Comparison of ENCODE assay signal across 17 cellular contexts in genomic region chr20:19070681-19071441, GRCh38.
DNase-seq lines count a peak whose midpoint lies in the region; ATAC-seq, FAIRE-seq and TF ChIP-seq lines count a peak whose summit lies in the region.
"Had no signal": no experiment of that assay in that cellular context is flagged by ENCODE, and none has a peak within 500 bp of the region (broad histone marks: within the 10 kb centered on the region; RNA-seq: fewer than 3 reads in every experiment).

No MANE protein-coding gene starts in this region.

- H3K4me1 Mint-ChIP-seq in osteocyte (ENCODE audit: unreplicated experiment) = no peaks in the 10 kb centered on the region
- H3K4me1 Mint-ChIP-seq in CD4-positive, alpha-beta memory T cell = peaks cover 0 to 4% (median 0%) of the 10 kb centered on the region in 4 donors
- H3K4me1 Mint-ChIP-seq: T-helper 17 cell had no signal

- ATAC-seq in GM19025 (IDR thresholded peaks at IDR 0.05; ENCODE audit: low read depth, unreplicated experiment) = peak; percentile 38
- ATAC-seq in HG02610 (IDR thresholded peaks at IDR 0.05; ENCODE audit: unreplicated experiment) = peak; percentile 43
- peak; percentile 26 for ATAC-seq in HG03521 (IDR thresholded peaks at IDR 0.05; ENCODE audit: unreplicated experiment)
- ATAC-seq: activated CD8-positive, alpha-beta T cell treated with anti-CD3 and anti-CD28 coated beads, Interleukin-2, amount 10 ng/mL, durations not matched to agents 7 days and 5 days; esophagus mucosa; psoas muscle; T-helper 17 cell had no signal

- CTCF ChIA-PET in CD4-positive, alpha-beta memory T cell (lab: Charles Lee; ENCODE audit: partially characterized antibody) = no interaction called here

- H3K27me3 ChIP-seq in CD4-positive, alpha-beta memory T cell (ENCODE audit: insufficient read depth, low read length) = no peaks in the 10 kb centered on the region

- no peaks in the 10 kb centered on the region for H3K9me3 ChIP-seq in CD4-positive, alpha-beta memory T cell (ENCODE audit: control insufficient read depth in 1 of 2, low read length in 2 of 2)
- H3K9me3 ChIP-seq: psoas muscle had no signal

- peaks cover 13% of the 10 kb centered on the region for H3K9me3 Mint-ChIP-seq in osteocyte (ENCODE audit: unreplicated experiment)
- peaks cover 0 to 18% (median 5%) of the 10 kb centered on the region in 8 donors for H3K9me3 Mint-ChIP-seq in CD4-positive, alpha-beta memory T cell

- no peaks in the 10 kb centered on the region for H3K4me1 ChIP-seq in CD4-positive, alpha-beta memory T cell (ENCODE audit: insufficient read depth, low read length)
- H3K4me1 ChIP-seq: psoas muscle had no signal

- no peaks in the 10 kb centered on the region for H3K27me3 Mint-ChIP-seq in osteocyte (ENCODE audit: unreplicated experiment)
- no peaks in the 10 kb centered on the region for H3K27me3 Mint-ChIP-seq in CD4-positive, alpha-beta memory T cell
- H3K27me3 Mint-ChIP-seq: activated naive CD4-positive, alpha-beta T cell treated with anti-CD3 and anti-CD28 coated beads, Interleukin-2, amount 10 ng/mL, durations not matched to agents 7 days and 5 days; T-helper 17 cell had no signal

- FAIRE-seq in urothelium cell line (lab: Jason Lieb, UNC) = no peak
- FAIRE-seq: HTR-8/SVneo had no signal

- no peaks in the 10 kb centered on the region for H3K36me3 Mint-ChIP-seq in osteocyte (ENCODE audit: unreplicated experiment)
- H3K36me3 Mint-ChIP-seq in CD4-positive, alpha-beta memory T cell = no peaks in the 10 kb centered on the region
- H3K36me3 Mint-ChIP-seq: activated naive CD4-positive, alpha-beta T cell treated with anti-CD3 and anti-CD28 coated beads, Interleukin-2, amount 10 ng/mL, durations not matched to agents 7 days and 5 days; CD8-positive, alpha-beta memory T cell had no signal

- intact Hi-C loops in CD4-positive, alpha-beta memory T cell (cut with micrococcal nuclease) = no loop called here

- no peak overlapping the region for H3K27ac ChIP-seq in CD4-positive, alpha-beta memory T cell (ENCODE audit: low read depth, low read length)
- H3K27ac ChIP-seq: GM23248, psoas muscle had no signal

- DNase-seq in osteocyte (ENCODE audit: extremely low spot score, unreplicated experiment) (peak; percentile 23), activated gamma-delta T cell treated with Interleukin-2 at 50 U/mL for 16 hours (no peak), urothelium cell line (ENCODE audit: low spot score) (no peak)
- DNase-seq in CD4-positive, alpha-beta memory T cell = no peak
- DNase-seq: activated CD8-positive, alpha-beta T cell treated with anti-CD3 and anti-CD28 coated beads, Interleukin-2, amount 10 ng/mL, durations not matched to agents 7 days and 5 days; activated naive CD4-positive, alpha-beta T cell treated with anti-CD3 and anti-CD28 coated beads, Interleukin-2, amount 10 ng/mL, durations not matched to agents 7 days and 5 days; caudate nucleus; CD8-positive, alpha-beta memory T cell; GM23248; psoas muscle; stimulated activated CD4-positive, alpha-beta T cell treated with anti-CD3 and anti-CD28 coated beads, Interleukin-4, amount 100 ng/mL, for 4 hours; T-helper 17 cell had no signal

- H3K36me3 ChIP-seq in CD4-positive, alpha-beta memory T cell (ENCODE audit: insufficient read depth, low read length) = no peaks in the 10 kb centered on the region

- no peak overlapping the region for H3K4me3 ChIP-seq in CD4-positive, alpha-beta memory T cell (ENCODE audit: low read length in 2 of 2)
- H3K4me3 ChIP-seq: GM23248, psoas muscle had no signal

- H3K4me3 Mint-ChIP-seq in osteocyte (ENCODE audit: unreplicated experiment) = no peak overlapping the region
- no peak overlapping the region for H3K4me3 Mint-ChIP-seq in CD4-positive, alpha-beta memory T cell
- H3K4me3 Mint-ChIP-seq: activated CD8-positive, alpha-beta T cell treated with anti-CD3 and anti-CD28 coated beads, Interleukin-2, amount 10 ng/mL, durations not matched to agents 7 days and 5 days; activated naive CD4-positive, alpha-beta T cell treated with anti-CD3 and anti-CD28 coated beads, Interleukin-2, amount 10 ng/mL, durations not matched to agents 7 days and 5 days; CD8-positive, alpha-beta memory T cell; T-helper 17 cell had no signal

- POLR2A ChIA-PET in CD4-positive, alpha-beta memory T cell (lab: Charles Lee; ENCODE audit: partially characterized antibody) = no interaction called here

- no peak for TF ChIP-seq CTCF in osteocyte (IDR thresholded peaks at IDR 0.05)

- no peak overlapping the region for H3K27ac Mint-ChIP-seq in osteocyte (ENCODE audit: unreplicated experiment)
- no peak overlapping the region for H3K27ac Mint-ChIP-seq in CD4-positive, alpha-beta memory T cell
- H3K27ac Mint-ChIP-seq: activated CD8-positive, alpha-beta T cell treated with anti-CD3 and anti-CD28 coated beads, Interleukin-2, amount 10 ng/mL, durations not matched to agents 7 days and 5 days; activated naive CD4-positive, alpha-beta T cell treated with anti-CD3 and anti-CD28 coated beads, Interleukin-2, amount 10 ng/mL, durations not matched to agents 7 days and 5 days; CD8-positive, alpha-beta memory T cell; T-helper 17 cell had no signal
